ENCODE assay signal across 11 cellular contexts in genomic region chr12:111442301-111443045, GRCh38. TPM values are rescaled to one million over a fixed set of nuclear protein-coding genes. Genes with fewer than 3 reads are reported as not detected.
DNase-seq lines count a peak whose midpoint lies in the region; ATAC-seq and TF ChIP-seq lines count a peak whose summit lies in the region.
"Had no signal": no experiment of that assay in that cellular context is flagged by ENCODE, and none has a peak within 500 bp of the region (broad histone marks: within the 10 kb centered on the region; RNA-seq: fewer than 3 reads in every experiment).

No MANE protein-coding gene starts in this region.

- no peaks in the 10 kb centered on the region for H3F3A ChIP-seq in PC-3 (ENCODE audit: low read length, unreplicated experiment)

- 0 out of 2 replicates have a peak, but pooled peaks cover under 1% of the 10 kb centered on the region for H3K79me2 ChIP-seq in PC-3 (ENCODE audit: low read length)

- H3K9me2 ChIP-seq in PC-3 (replicated peaks; ENCODE audit: low read length) = no peaks in the 10 kb centered on the region

- H3K4me1 ChIP-seq in left lung = peaks cover 18 to 100% of the 10 kb centered on the region in 2 donors
- H3K4me1 ChIP-seq in PC-3 (ENCODE audit: insufficient read depth, low read length) = 0 out of 2 replicates have a peak, but pooled peaks cover 13% of the 10 kb centered on the region

- BruUV-seq in PC-3 (replicated peaks; lab: Mats Ljungman, UMichigan) = no TSS peak

- TF ChIP-seq CTCF in left lung (IDR thresholded peaks at IDR 0.05) (no peak), PC-3 (conservative IDR thresholded peaks at IDR 0.05; ENCODE audit: low read depth, low read length) (no peak)

- H3K36me3 Mint-ChIP-seq in activated naive CD4-positive, alpha-beta T cell treated with anti-CD3 and anti-CD28 coated beads, Interleukin-2, amount 50 U/mL, for 72 hours = peaks cover 5 to 13% of the 10 kb centered on the region in 2 donors
- peaks cover 77% of the 10 kb centered on the region for H3K36me3 Mint-ChIP-seq in stimulated activated effector memory CD8-positive, alpha-beta T cell treated with anti-CD3 and anti-CD28 coated beads, Interleukin-12 subunit alpha, Interleukin-12 subunit beta, amount 100 ng/mL, for 72 hours

- CTCF ChIA-PET in PC-3 (lab: Charles Lee) = interaction anchor here (0.9 kb wide), 1 partner anchor 45 kb away, joined by 3 read pairs; no protein-coding TSS in a partner anchor

- H3K36me3 ChIP-seq in left lung (peaks cover 0 to 50% of the 10 kb centered on the region in 2 donors), PC-3 (ENCODE audit: low read depth, low read length) (peaks cover 11% of the 10 kb centered on the region; the same call in 1 of the 2 replicates)

- H3K4me3 Mint-ChIP-seq in stimulated activated effector memory CD8-positive, alpha-beta T cell treated with anti-CD3 and anti-CD28 coated beads, Interleukin-12 subunit alpha, Interleukin-12 subunit beta, amount 100 ng/mL, for 72 hours = no peak overlapping the region

- H2AFZ ChIP-seq in PC-3 (ENCODE audit: low read length) = no peak overlapping the region
- H2AFZ ChIP-seq: parathyroid adenoma had no signal

- no peak for ATAC-seq in activated naive CD4-positive, alpha-beta T cell treated with anti-CD3 and anti-CD28 coated beads, Interleukin-2, amount 50 U/mL, for 72 hours
- ATAC-seq in left lung (no peak), HG02678 (IDR thresholded peaks at IDR 0.05; ENCODE audit: unreplicated experiment) (no peak), PC-3 (no peak)
- no peak for ATAC-seq in stimulated activated effector memory CD8-positive, alpha-beta T cell treated with anti-CD3 and anti-CD28 coated beads, Interleukin-12 subunit alpha, Interleukin-12 subunit beta, amount 100 ng/mL, for 72 hours

- H3K27ac ChIP-seq in left lung (peak overlapping the region; percentile 4 to 82), PC-3 (ENCODE audit: low read length) (no peak overlapping the region)
- H3K27ac ChIP-seq: parathyroid adenoma had no signal

- peak; percentile 58 for DNase-seq in activated CD8-positive, alpha-beta memory T cell treated with anti-CD3 and anti-CD28 coated beads for 24 hours
- DNase-seq in activated CD8-positive, alpha-beta memory T cell treated with anti-CD3 and anti-CD28 coated beads, Interleukin-2, amount 50 U/mL, for 48 hours = no peak
- peak in 1 of 2 donors; percentile 54 for DNase-seq in activated naive CD4-positive, alpha-beta T cell treated with anti-CD3 and anti-CD28 coated beads, Interleukin-2, amount 50 U/mL, for 72 hours (ENCODE audit: low spot score in 2 of 2)
- DNase-seq in left lung (peak in 1 of 2 donors; percentile 32), 8988T (no peak), PC-3 (no peak)
- no peak for DNase-seq in stimulated activated effector memory CD8-positive, alpha-beta T cell treated with anti-CD3 and anti-CD28 coated beads, Interleukin-12 subunit alpha, Interleukin-12 subunit beta, amount 100 ng/mL, for 72 hours (ENCODE audit: low spot score in 2 of 2)
- DNase-seq: activated CD4-positive, alpha-beta T cell treated with anti-CD3 and anti-CD28 coated beads for 4 hours; NCI-H146 had no signal

- H4K20me1 ChIP-seq in PC-3 (ENCODE audit: low read length) = no peaks in the 10 kb centered on the region

- peak overlapping the region; percentile 70 to 85 for H3K27ac Mint-ChIP-seq in activated naive CD4-positive, alpha-beta T cell treated with anti-CD3 and anti-CD28 coated beads, Interleukin-2, amount 50 U/mL, for 72 hours
- peak overlapping the region; percentile 89 for H3K27ac Mint-ChIP-seq in stimulated activated effector memory CD8-positive, alpha-beta T cell treated with anti-CD3 and anti-CD28 coated beads, Interleukin-12 subunit alpha, Interleukin-12 subunit beta, amount 100 ng/mL, for 72 hours

- H3K4me2 ChIP-seq in PC-3 (ENCODE audit: low read length) = no peak overlapping the region

- H3K4me3 ChIP-seq in left lung (no peak overlapping the region), PC-3 (ENCODE audit: low read length) (no peak overlapping the region)

- no peak overlapping the region for H3K9ac ChIP-seq in PC-3 (ENCODE audit: low read length)
- H3K9ac ChIP-seq: parathyroid adenoma had no signal

- H3K27me3 ChIP-seq in left lung = no peaks in the 10 kb centered on the region
- no peaks in the 10 kb centered on the region for H3K27me3 ChIP-seq in PC-3 (ENCODE audit: low read length)

- intact Hi-C loops in left lung (cut with DNase I) = no loop called here
- intact Hi-C loops in PC-3 (cut with micrococcal nuclease) = no loop called here

- no peaks in the 10 kb centered on the region for H3K9me3 ChIP-seq in left lung
- H3K9me3 ChIP-seq in PC-3 (ENCODE audit: low read length) = no peaks in the 10 kb centered on the region

- POLR2A ChIA-PET in PC-3 (lab: Charles Lee; ENCODE audit: unreplicated experiment) = no interaction called here

- no peaks in the 10 kb centered on the region for H3K9me3 Mint-ChIP-seq in activated naive CD4-positive, alpha-beta T cell treated with anti-CD3 and anti-CD28 coated beads, Interleukin-2, amount 50 U/mL, for 72 hours
- H3K9me3 Mint-ChIP-seq in stimulated activated effector memory CD8-positive, alpha-beta T cell treated with anti-CD3 and anti-CD28 coated beads, Interleukin-12 subunit alpha, Interleukin-12 subunit beta, amount 100 ng/mL, for 72 hours = no peaks in the 10 kb centered on the region

- peaks cover 95% of the 10 kb centered on the region for H3K4me1 Mint-ChIP-seq in stimulated activated effector memory CD8-positive, alpha-beta T cell treated with anti-CD3 and anti-CD28 coated beads, Interleukin-12 subunit alpha, Interleukin-12 subunit beta, amount 100 ng/mL, for 72 hours

RNA-seq across cellular contexts. Expression of gene SH2B3, which starts 36.8 kb away (rescaled TPM):
- 10 to 100 TPM; 18.0 to 24.6 TPM for total RNA-seq in activated naive CD4-positive, alpha-beta T cell treated with anti-CD3 and anti-CD28 coated beads, Interleukin-2, amount 50 U/mL, for 72 hours
- total RNA-seq in left lung (10 to 100 TPM; 26.9 to 42.0 TPM), PC-3 (2014; rRNA removed) (12.9 and 34.6 TPM in 2 replicates)
